ENCODE assay signal across 24 cellular contexts in the genomic region with DNA sequence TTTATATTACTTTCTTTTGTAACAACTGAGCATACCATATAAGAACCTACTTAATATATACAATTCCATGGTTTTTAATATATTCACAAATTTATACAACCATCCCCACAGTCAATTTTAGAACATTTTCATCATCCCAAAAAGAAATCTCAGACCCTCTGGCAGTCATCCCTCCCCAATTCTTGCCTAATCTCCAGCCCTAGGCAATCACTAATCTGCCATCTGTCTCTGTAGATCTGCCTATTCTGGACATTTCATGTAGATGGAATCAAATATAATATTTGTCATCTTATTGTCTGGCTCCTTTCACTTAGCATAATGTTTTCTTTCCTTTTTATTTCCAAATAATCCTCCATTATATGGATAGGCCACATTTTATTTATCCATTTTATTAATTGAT.
"Had no signal": no experiment of that assay in that cellular context is flagged by ENCODE, and none has a peak within 500 bp of the region (broad histone marks: within the 10 kb centered on the region; RNA-seq: fewer than 3 reads in every experiment).

No MANE protein-coding gene starts in this region.

- H3K4me1 ChIP-seq: testis had no signal

- ATAC-seq: activated T-helper 17 cell treated with anti-CD3 and anti-CD28 coated beads, Interleukin-2, amount 50 U/mL, for 72 hours; left cardiac atrium; naive thymus-derived CD4-positive, alpha-beta T cell; WTC11 had no signal

- H3K27me3 ChIP-seq: cardiac muscle cell, testis, upper lobe of right lung had no signal

- H3K27ac ChIP-seq: cardiac muscle cell, testis, upper lobe of right lung had no signal

- H3K9me3 ChIP-seq: testis, upper lobe of right lung had no signal

- DNase-seq: activated CD4-positive, alpha-beta T cell treated with anti-CD3 and anti-CD28 coated beads, Interleukin-2, amount 50 U/mL, for 4 hours; activated CD8-positive, alpha-beta memory T cell treated with anti-CD3 and anti-CD28 coated beads for 24 hours; activated CD8-positive, alpha-beta memory T cell treated with anti-CD3 and anti-CD28 coated beads, Interleukin-2, amount 50 U/mL, for 4 hours; activated naive CD4-positive, alpha-beta T cell; activated naive CD8-positive, alpha-beta T cell treated with anti-CD3 and anti-CD28 coated beads for 36 hours; activated T-cell treated with anti-CD3 and anti-CD28 coated beads, Interleukin-2, amount 50 U/mL, for 24 hours; amniotic stem cell; erythroblast; foreskin melanocyte; left cardiac atrium; naive thymus-derived CD4-positive, alpha-beta T cell; occipital lobe; posterior cingulate gyrus; stimulated activated CD4-positive, alpha-beta T cell treated with anti-CD3 and anti-CD28 coated beads, Interleukin-2, amount 100 ng/mL, for 48 hours; stimulated activated CD8-positive, alpha-beta memory T cell treated with anti-CD3 and anti-CD28 coated beads, Interleukin-4, amount 100 ng/mL, for 48 hours; stimulated activated naive CD4-positive, alpha-beta T cell; T1000; testis; upper lobe of right lung had no signal

- H3K4me3 ChIP-seq: cardiac muscle cell, testis, upper lobe of right lung had no signal

- H3K27ac Mint-ChIP-seq: activated naive CD8-positive, alpha-beta T cell treated with anti-CD3 and anti-CD28 coated beads for 36 hours; activated T-cell treated with anti-CD3 and anti-CD28 coated beads, Interleukin-2, amount 50 U/mL, for 24 hours; activated T-helper 17 cell treated with anti-CD3 and anti-CD28 coated beads, Interleukin-2, amount 50 U/mL, for 72 hours; naive thymus-derived CD4-positive, alpha-beta T cell; T-helper 1 cell treated with Interleukin-12 subunit alpha and Interleukin-12 subunit beta and Interleukin-4 antibody, amounts not matched to agents 30 μg/mL and 1 μg/mL, for 36 hours; WTC11 had no signal

- H3K27me3 Mint-ChIP-seq: activated naive CD8-positive, alpha-beta T cell treated with anti-CD3 and anti-CD28 coated beads for 36 hours; activated T-cell treated with anti-CD3 and anti-CD28 coated beads, Interleukin-2, amount 50 U/mL, for 24 hours; activated T-helper 17 cell treated with anti-CD3 and anti-CD28 coated beads, Interleukin-2, amount 50 U/mL, for 72 hours; naive thymus-derived CD4-positive, alpha-beta T cell had no signal

- H3K9me3 Mint-ChIP-seq: activated T-helper 17 cell treated with anti-CD3 and anti-CD28 coated beads, Interleukin-2, amount 50 U/mL, for 72 hours had no signal

- H3K4me3 Mint-ChIP-seq: activated naive CD8-positive, alpha-beta T cell treated with anti-CD3 and anti-CD28 coated beads for 36 hours; activated T-cell treated with anti-CD3 and anti-CD28 coated beads, Interleukin-2, amount 50 U/mL, for 24 hours; activated T-helper 17 cell treated with anti-CD3 and anti-CD28 coated beads, Interleukin-2, amount 50 U/mL, for 72 hours; naive thymus-derived CD4-positive, alpha-beta T cell; neural crest cell; T-helper 1 cell treated with Interleukin-12 subunit alpha and Interleukin-12 subunit beta and Interleukin-4 antibody, amounts not matched to agents 30 μg/mL and 1 μg/mL, for 36 hours; WTC11 had no signal

- H3K4me1 Mint-ChIP-seq: activated naive CD8-positive, alpha-beta T cell treated with anti-CD3 and anti-CD28 coated beads for 36 hours; activated T-helper 17 cell treated with anti-CD3 and anti-CD28 coated beads, Interleukin-2, amount 50 U/mL, for 72 hours; WTC11 had no signal
